1 cellular context compared by ENCODE assay signal in genomic region chr17:49566668-49567071, GRCh38.
A peak's percentile ranks its signal among the peaks of the same experiment; 100 is the strongest.
TF ChIP-seq lines count a peak whose summit lies in the region.

No MANE protein-coding gene starts in this region.

TF ChIP-seq in K562, 482 proteins besides CTCF, POLR2A, EP300 and RAD21 (continued from another document):
- TF ChIP-seq CEBPG (CRISPR knock-in tag; IDR thresholded peaks at IDR 0.05) (peak; percentile 88), CEBPG (tag; conservative IDR thresholded peaks at IDR 0.05 in 1 of 2, IDR thresholded peaks at IDR 0.05 in 1 of 2) (peak; percentile 74 to 93)
